Comparison of ENCODE assay signal across 9 cellular contexts in the genomic region with DNA sequence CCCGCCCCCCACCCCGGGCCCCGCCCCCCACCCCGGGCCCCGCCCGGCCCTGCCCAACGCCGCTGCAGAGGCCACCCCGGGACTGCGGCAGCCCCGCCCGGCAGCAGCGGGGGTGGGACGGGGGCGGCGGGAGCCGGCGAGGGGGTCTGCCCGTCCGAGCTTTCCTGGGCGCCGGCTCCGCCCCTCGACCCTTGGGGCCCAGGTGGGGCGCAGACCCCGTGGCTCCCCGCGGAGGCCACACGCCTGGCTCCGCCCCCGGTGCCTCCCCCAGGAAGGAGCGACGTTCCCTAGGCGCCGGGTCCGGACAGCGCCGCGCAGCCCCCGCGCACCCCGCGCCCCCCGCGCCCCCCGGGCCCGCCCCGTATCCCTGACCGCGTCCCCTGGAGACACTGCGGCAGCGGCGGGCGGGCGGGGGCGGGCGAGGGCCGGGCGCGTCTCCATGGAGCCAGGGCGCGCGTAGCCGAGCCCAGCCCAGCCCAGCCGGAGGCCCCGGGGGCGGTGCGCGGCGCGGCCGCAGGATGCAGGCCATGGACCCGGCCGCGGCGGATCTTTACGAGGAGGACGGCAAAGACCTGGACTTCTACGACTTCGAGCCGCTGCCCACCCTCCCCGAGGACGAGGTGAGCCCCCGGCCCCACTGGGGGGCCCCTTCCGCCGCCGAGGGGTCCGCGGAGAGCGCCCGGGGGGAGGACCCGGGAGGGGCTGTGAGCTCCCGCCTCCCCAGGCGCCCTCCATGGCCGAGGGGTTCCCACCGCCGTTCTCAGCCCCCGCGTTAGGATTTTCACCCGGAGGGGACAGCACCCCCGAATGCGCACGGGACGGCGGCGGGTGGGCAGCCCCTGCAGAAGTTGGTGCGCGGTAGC. TPM values are rescaled to one million over a fixed set of nuclear protein-coding genes. Genes with fewer than 3 reads are reported as not detected.
A peak's percentile ranks its signal among the peaks of the same experiment; 100 is the strongest.
DNase-seq lines count a peak whose midpoint lies in the region; ATAC-seq, FAIRE-seq and TF ChIP-seq lines count a peak whose summit lies in the region.
"Had no signal": no experiment of that assay in that cellular context is flagged by ENCODE, and none has a peak within 500 bp of the region (broad histone marks: within the 10 kb centered on the region; RNA-seq: fewer than 3 reads in every experiment).

A gene with protein sequence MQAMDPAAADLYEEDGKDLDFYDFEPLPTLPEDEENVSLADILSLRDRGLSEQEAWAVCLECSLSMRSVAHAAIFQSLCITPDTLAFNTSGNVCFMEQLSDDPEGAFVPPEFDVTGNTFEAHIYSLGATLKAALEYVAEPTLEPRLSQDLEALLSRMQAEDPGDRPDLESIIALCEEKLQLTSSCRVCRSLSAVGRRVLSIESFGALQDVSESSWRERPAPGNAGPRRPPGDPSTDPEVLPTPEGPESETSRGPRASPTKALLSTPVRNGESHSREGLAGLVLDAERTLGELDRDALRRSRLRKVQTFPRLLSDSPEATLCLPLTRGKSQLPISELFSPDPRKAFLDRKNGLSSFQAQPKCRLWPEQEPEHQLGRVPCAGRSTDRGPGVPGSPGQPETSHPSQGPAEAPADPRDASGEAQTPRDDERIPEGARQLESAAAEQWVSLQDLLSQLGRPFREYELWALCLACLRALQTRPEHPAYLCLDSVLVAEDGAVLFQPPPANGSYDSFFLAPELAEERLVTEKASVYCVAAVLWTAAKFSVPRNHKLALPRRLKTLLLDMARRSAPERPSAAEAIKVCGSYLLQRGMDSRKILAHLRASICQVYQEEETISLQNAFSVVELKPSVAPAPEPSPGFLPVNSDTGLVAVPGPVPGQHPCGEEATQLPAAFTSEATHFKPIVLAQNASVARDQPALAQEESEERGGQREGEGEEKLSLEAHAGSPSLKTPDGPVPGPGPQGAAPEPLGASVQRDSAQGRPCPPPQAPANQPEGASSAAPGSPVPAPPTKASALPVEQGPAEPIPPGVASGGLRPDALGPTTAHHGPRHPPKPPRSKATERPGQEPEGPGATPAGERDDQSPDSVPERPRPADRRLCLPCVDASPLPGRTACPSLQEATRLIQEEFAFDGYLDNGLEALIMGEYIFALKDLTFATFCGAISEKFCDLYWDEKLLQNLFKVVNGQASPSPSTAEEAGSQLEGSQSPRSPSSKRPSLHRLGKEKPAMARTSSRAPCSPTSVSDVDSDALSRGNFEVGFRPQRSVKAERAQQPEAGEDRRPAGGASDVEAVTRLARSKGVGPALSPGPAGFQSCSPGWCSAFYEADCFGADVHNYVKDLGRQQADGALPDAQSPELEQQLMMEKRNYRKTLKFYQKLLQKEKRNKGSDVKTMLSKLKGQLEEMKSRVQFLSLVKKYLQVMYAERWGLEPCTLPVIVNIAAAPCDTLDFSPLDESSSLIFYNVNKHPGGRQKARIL (N-terminal part only) (plus strand): TSS at position 270 of the 863 bp plus-strand sequence. CDS start 249 bp downstream, at position 519.

- H3K9me3 Mint-ChIP-seq in chondrocyte (ENCODE audit: low read depth) = no peaks in the 10 kb centered on the region

- no peaks in the 10 kb centered on the region for H3K79me2 ChIP-seq in HepG2 (ENCODE audit: insufficient read depth, low read length)

- H3K27me3 ChIP-seq in BLaER1 treated with 17β-estradiol and CSF1 and Interleukin-3, amounts not matched to agents 10 nM and 100 nM = peaks cover 20 to 57% (median 42%) of the 10 kb centered on the region in 11 experiments; a peak in 21 of 22 replicates
- H3K27me3 ChIP-seq in HUES6 (ENCODE audit: control insufficient read depth, insufficient read depth, low read length) (peaks cover 9% of the 10 kb centered on the region; the same call in 1 of the 2 replicates), HepG2 (ENCODE audit: control insufficient read depth in 1 of 2, insufficient read depth in 2 of 2, low read length in 2 of 2) (peaks cover 7 to 40% of the 10 kb centered on the region in 2 experiments), thyroid gland (no peaks in the 10 kb centered on the region)

- H3K36me3 ChIP-seq in BLaER1 treated with 17β-estradiol and CSF1 and Interleukin-3, amounts not matched to agents 10 nM and 100 nM = no peaks in the 10 kb centered on the region
- H3K36me3 ChIP-seq in HUES6 (ENCODE audit: control insufficient read depth, insufficient read depth, low read length) (peaks cover 8% of the 10 kb centered on the region; the same call in 1 of the 2 replicates), HepG2 (replicated peaks in 1 of 2; ENCODE audit: control insufficient read depth in 1 of 2, insufficient read depth in 2 of 2, low read length in 2 of 2) (no peaks in the 10 kb centered on the region), thyroid gland (no peaks in the 10 kb centered on the region)

- no peak within 1 kb of the TSS for H3K27ac Mint-ChIP-seq in chondrocyte (ENCODE audit: unreplicated experiment)

- intact Hi-C loops in HepG2 (cut with micrococcal nuclease; ENCODE audit: unreplicated experiment) = no loop called here
- intact Hi-C loops in thyroid gland (cut with DNase I) = no loop called here

- TF ChIP-seq CTCF in chondrocyte (IDR thresholded peaks at IDR 0.05) (no peak), HepG2 (CRISPR knock-in tag; IDR thresholded peaks at IDR 0.05) (no peak), thyroid gland (IDR thresholded peaks at IDR 0.05) (no peak)

- peak within 1 kb of the TSS; percentile 54 to 76 (median 66) for H3K4me3 ChIP-seq in BLaER1 treated with 17β-estradiol and CSF1 and Interleukin-3, amounts not matched to agents 10 nM and 100 nM
- H3K4me3 ChIP-seq in HUES6 (ENCODE audit: low read depth, low read length) (peak within 1 kb of the TSS; percentile 75), HepG2 (replicated peaks in 1 of 3; ENCODE audit: insufficient read depth in 1 of 3, low read depth in 2 of 3, low read length in 3 of 3) (peak within 1 kb of the TSS; percentile 26 to 64 (median 36); a peak in 4 of 6 replicates), thyroid gland (replicated peaks in 1 of 3) (peak within 1 kb of the TSS; percentile 45 to 53 (median 47))

- H4K20me1 ChIP-seq in BLaER1 treated with 17β-estradiol and CSF1 and Interleukin-3, amounts not matched to agents 10 nM and 100 nM = peaks cover 0 to 58% (median 33%) of the 10 kb centered on the region in 11 experiments; a peak in 16 of 22 replicates
- H4K20me1 ChIP-seq in HepG2 (ENCODE audit: insufficient read depth, low read length) = no peaks in the 10 kb centered on the region

- H3K27ac ChIP-seq in BLaER1 treated with 17β-estradiol and CSF1 and Interleukin-3, amounts not matched to agents 10 nM and 100 nM = 0 out of 22 replicates have a peak within 1 kb of the TSS, but pooled peaks of 1 of the 11 experiments have one; percentile 13
- H3K27ac ChIP-seq in HUES6 (ENCODE audit: low read depth, low read length) = no peak within 1 kb of the TSS
- H3K27ac ChIP-seq in HepG2 (ENCODE audit: extremely low read length, insufficient read depth, low read length) = no peak within 1 kb of the TSS
- H3K27ac ChIP-seq in thyroid gland = peak within 1 kb of the TSS in 1 of 3 donors; percentile 36

- H3K9ac ChIP-seq in BLaER1 treated with 17β-estradiol and CSF1 and Interleukin-3, amounts not matched to agents 10 nM and 100 nM = peak within 1 kb of the TSS; percentile 52 to 72 (median 69); a peak in 18 of 22 replicates
- H3K9ac ChIP-seq in HUES6 (ENCODE audit: low read length) (peak within 1 kb of the TSS; percentile 42), HepG2 (ENCODE audit: insufficient read depth, low read depth, low read length) (no peak within 1 kb of the TSS)

- H3K9me3 ChIP-seq in BLaER1 treated with 17β-estradiol and CSF1 and Interleukin-3, amounts not matched to agents 10 nM and 100 nM (replicated peaks in 1 of 11) = no peaks in the 10 kb centered on the region
- H3K9me3 ChIP-seq in HUES6 (ENCODE audit: control insufficient read depth, insufficient read depth, low read depth, low read length) (no peaks in the 10 kb centered on the region), HepG2 (ENCODE audit: low read length) (no peaks in the 10 kb centered on the region), thyroid gland (no peaks in the 10 kb centered on the region)

- peaks cover 24% of the 10 kb centered on the region for H3K27me3 Mint-ChIP-seq in chondrocyte (ENCODE audit: low read depth)

- POLR2A ChIA-PET in HepG2 (lab: Yijun Ruan, JAX) = interaction anchor here (0.6 kb wide), 1 partner anchor 328 kb away, joined by 4 read pairs; no protein-coding TSS in a partner anchor

- no peak for FAIRE-seq in HepG2 (lab: Jason Lieb, UNC)
- FAIRE-seq: endothelial cell of umbilical vein had no signal

- no peaks in the 10 kb centered on the region for H3K4me1 Mint-ChIP-seq in chondrocyte (ENCODE audit: low read depth)

- TF ChIP-seq RAD21 in HepG2 (CRISPR knock-in tag; IDR thresholded peaks at IDR 0.05) = no peak

- peak; percentile 84 for DNase-seq in chondrocyte (ENCODE audit: low spot score)
- no peak for DNase-seq in HepG2 (ENCODE audit: low spot score)
- DNase-seq in thyroid gland = peak; percentile 50
- DNase-seq in effector CD8-positive, alpha-beta T cell (lab: John Stamatoyannopoulos, UW) = no peak
- no peak for DNase-seq in middle frontal gyrus (ENCODE audit: extremely low spot score, low spot score)

- in situ Hi-C loops in HepG2 (cut with HindIII; ENCODE audit: extremely low pct_ligation_motif_present, low pct_unique_long_range_greater_than_20kb) = no loop called here

- peak; percentile 67 for ATAC-seq in HepG2
- no peak for ATAC-seq in GM18868 (IDR thresholded peaks at IDR 0.05; ENCODE audit: unreplicated experiment)

- no peaks in the 10 kb centered on the region for H3K36me3 Mint-ChIP-seq in chondrocyte (ENCODE audit: low read depth)

- TF ChIP-seq EP300 in HepG2 (IDR thresholded peaks at IDR 0.05; ENCODE audit: low read depth in 2 of 2, low read length in 2 of 2) (no peak), HepG2 (CRISPR knock-in tag; IDR thresholded peaks at IDR 0.05; ENCODE audit: borderline replicate concordance) (no peak)

- peak within 1 kb of the TSS; percentile 41 for H3K4me3 Mint-ChIP-seq in chondrocyte (ENCODE audit: unreplicated experiment)

- peak within 1 kb of the TSS; percentile 96 to 100 (median 100) for H3K4me2 ChIP-seq in BLaER1 treated with 17β-estradiol and CSF1 and Interleukin-3, amounts not matched to agents 10 nM and 100 nM
- peak within 1 kb of the TSS; percentile 47 for H3K4me2 ChIP-seq in HepG2 (ENCODE audit: low read depth, low read length)

- TF ChIP-seq POLR2A in HepG2 (IDR thresholded peaks at IDR 0.05; ENCODE audit: insufficient read depth in 1 of 2, low read depth in 2 of 2, low read length in 2 of 2) = no peak
- no peak for TF ChIP-seq POLR2A in thyroid gland (IDR thresholded peaks at IDR 0.05)

- no peak within 1 kb of the TSS for H2AFZ ChIP-seq in HepG2 (ENCODE audit: low read length)

- BruUV-seq in HepG2 (replicated peaks; lab: Mats Ljungman, UMichigan) = no TSS peak

- CTCF ChIA-PET in HepG2 (lab: Yijun Ruan, JAX; ENCODE audit: low intra/inter-chr PET ratio, low total read pairs) = no interaction called here

- H3K4me1 ChIP-seq in BLaER1 treated with 17β-estradiol and CSF1 and Interleukin-3, amounts not matched to agents 10 nM and 100 nM = peaks cover 12 to 57% (median 50%) of the 10 kb centered on the region in 10 experiments
- H3K4me1 ChIP-seq in HUES6 (ENCODE audit: control insufficient read depth, insufficient read depth, low read length) = peaks cover 43% of the 10 kb centered on the region
- H3K4me1 ChIP-seq in HepG2 (ENCODE audit: insufficient read depth, low read length) = peaks cover 17% of the 10 kb centered on the region
- H3K4me1 ChIP-seq in thyroid gland = peaks cover 9 to 27% of the 10 kb centered on the region in 2 donors

- WGBS in HepG2 (ENCODE audit: low lambda C conversion rate) = 68% methylated on average over 14 of the region's 108 CpGs
- WGBS in thyroid gland, 2 donors = 2% methylated on average over 10 of the region's 108 CpGs; no CpG with 5 or more reads in 1 of the 2 donors

RNA-seq across cellular contexts. Expression of the gene that starts here (rescaled TPM):
- 0.24 to 0.72 TPM (median 0.55 TPM) in 3 replicates for total RNA-seq in chondrocyte
- 0.44 TPM in 1 of 2 replicates, not detected in the other for total RNA-seq in HepG2 (2016; rRNA removed; fragmentation: Illumina TruSeq; extraction: Trizol)
- total RNA-seq in HepG2 (2016; cell fraction: cytosol; rRNA removed; fragmentation: Illumina TruSeq; extraction: Trizol; ENCODE audit: low read depth) = not detected in 2 replicates
- not detected in 2 replicates for total RNA-seq in HepG2 (2016; cell fraction: insoluble cytoplasmic fraction; rRNA removed; fragmentation: Illumina TruSeq; extraction: Trizol)
- 0.38 TPM in 1 of 2 replicates, not detected in the other for total RNA-seq in HepG2 (2016; cell fraction: membrane; rRNA removed; fragmentation: Illumina TruSeq; extraction: Trizol)
- total RNA-seq in HepG2 (2016; cell fraction: nucleus; rRNA removed; fragmentation: Illumina TruSeq; extraction: Trizol) = not detected in 2 replicates
- polyA plus RNA-seq in HepG2 (2011; rRNA removed) = 0.56 and 0.69 TPM in 2 replicates
- polyA plus RNA-seq in HepG2 (2011; cell fraction: cytosol; rRNA removed) = 0.09 and 0.66 TPM in 2 replicates
- polyA plus RNA-seq in HepG2 (2011; cell fraction: nucleus; rRNA removed) = 1.3 and 3.3 TPM in 2 replicates
- polyA plus RNA-seq in HepG2 (2012) = 0.17 TPM in 1 of 2 replicates, not detected in the other
- polyA plus RNA-seq in HepG2 (2016; cell fraction: cytosol; fragmentation: Illumina TruSeq; extraction: Trizol; ENCODE audit: low read depth) = 0.03 and 0.17 TPM in 2 replicates
- not detected in 2 replicates for polyA plus RNA-seq in HepG2 (2016; cell fraction: insoluble cytoplasmic fraction; fragmentation: Illumina TruSeq; extraction: Trizol; ENCODE audit: low read depth)
- polyA plus RNA-seq in HepG2 (2016; cell fraction: membrane; fragmentation: Illumina TruSeq; extraction: Trizol; ENCODE audit: low read depth) = 0.03 TPM in 1 of 2 replicates, not detected in the other
- not detected in 2 replicates for polyA plus RNA-seq in HepG2 (2016; cell fraction: nucleus; fragmentation: Illumina TruSeq; extraction: Trizol; ENCODE audit: insufficient read depth, low read depth)
- 0.09 and 4.0 TPM in 2 replicates for polyA minus RNA-seq in HepG2 (2011; rRNA and poly(A)+ RNA removed; ENCODE audit: low replicate concordance)
- 0.53 and 1.8 TPM in 2 replicates for polyA minus RNA-seq in HepG2 (2011; cell fraction: cytosol; rRNA and poly(A)+ RNA removed)
- polyA minus RNA-seq in HepG2 (2011; cell fraction: nucleus; rRNA and poly(A)+ RNA removed) = 0.12 and 2.4 TPM in 2 replicates
- 1 to 10 TPM; 2.1 to 9.3 (median 3.5) TPM for total RNA-seq in thyroid gland
- total RNA-seq: endothelial cell of umbilical vein had no signal
- polyA plus RNA-seq: endothelial cell of umbilical vein had no signal

Comparison
In these comparisons a context has a peak if more than half of its experiments do, and no peak if none do; other contexts are left out.
1. Peak in DNase-seq in chondrocyte; RNA of the gene not detected or under 1 TPM.
2. DNase-seq: peak in thyroid gland (2 of 2); none in HepG2 (single experiment), effector CD8-positive, alpha-beta T cell (single experiment) and middle frontal gyrus (single experiment).
3. Peak in every context shown above with its lines, with median percentiles within 50 percentile points of each other: H3K4me3 ChIP-seq.